Comparison of ENCODE assay signal across 8 cellular contexts in genomic region chr5:159262859-159263568, GRCh38. TPM values are rescaled to one million over a fixed set of nuclear protein-coding genes. Genes with fewer than 3 reads are reported as not detected.
DNase-seq lines count a peak whose midpoint lies in the region; ATAC-seq and TF ChIP-seq lines count a peak whose summit lies in the region.

Gene UBLCP1 (plus strand): TSS chr5:159263290. CDS start chr5:159268916, 5,626 bp downstream.

- H3K4me3 ChIP-seq in left lung = peak within 1 kb of the TSS; percentile 61 to 93

- no peak for TF ChIP-seq CTCF in left lung (IDR thresholded peaks at IDR 0.05)

- DNase-seq in C1 segment of cervical spinal cord (lab: John Stamatoyannopoulos, UW) (peak in 13 of 14 donors; percentile 19 to 90 (median 79)), NCI-H748 treated with DMSO at 0.1 percent for 48 hours (lab: John Stamatoyannopoulos, UW) (peak; percentile 75), left lung (peak; percentile 81 to 92)
- DNase-seq in activated CD4-positive, alpha-beta T cell treated with anti-CD3 and anti-CD28 coated beads, Interleukin-2, amount 50 U/mL, for 24 hours (ENCODE audit: low read depth in 1 of 2, low spot score in 1 of 2) = peak; percentile 65 to 81
- peak; percentile 68 to 74 for DNase-seq in stimulated activated CD4-positive, alpha-beta T cell treated with anti-CD3 and anti-CD28 coated beads, Interleukin-2, amount 100 ng/mL, for 48 hours

- H3K36me3 Mint-ChIP-seq in dendritic cell treated with granulocyte-macrophage colony-stimulating factor and Interleukin-4, amounts not matched to agents 40 ng/mL and 50 ng/mL, for 4 days (ENCODE audit: low read depth) = peaks cover 32% of the 10 kb centered on the region

- peak; percentile 86 for ATAC-seq in GM19372 (IDR thresholded peaks at IDR 0.05; ENCODE audit: low read depth, unreplicated experiment)
- ATAC-seq in HG03521 (IDR thresholded peaks at IDR 0.05; ENCODE audit: unreplicated experiment) = peak; percentile 89
- ATAC-seq in left lung = peak; percentile 94

- no peaks in the 10 kb centered on the region for H3K9me3 Mint-ChIP-seq in dendritic cell treated with granulocyte-macrophage colony-stimulating factor and Interleukin-4, amounts not matched to agents 40 ng/mL and 50 ng/mL, for 4 days

- no peaks in the 10 kb centered on the region for H3K36me3 ChIP-seq in left lung

- H3K27ac Mint-ChIP-seq in dendritic cell treated with granulocyte-macrophage colony-stimulating factor and Interleukin-4, amounts not matched to agents 40 ng/mL and 50 ng/mL, for 4 days = peak within 1 kb of the TSS; percentile 95

- no peaks in the 10 kb centered on the region for H3K9me3 ChIP-seq in left lung

- H3K27ac ChIP-seq in left lung = peak within 1 kb of the TSS; percentile 90 to 96

- no peaks in the 10 kb centered on the region for H3K27me3 ChIP-seq in left lung

- H3K4me1 Mint-ChIP-seq in dendritic cell treated with granulocyte-macrophage colony-stimulating factor and Interleukin-4, amounts not matched to agents 40 ng/mL and 50 ng/mL, for 4 days (ENCODE audit: low read depth) = peaks cover 24% of the 10 kb centered on the region

- intact Hi-C loops in dendritic cell treated with granulocyte-macrophage colony-stimulating factor and Interleukin-4, amounts not matched to agents 40 ng/mL and 50 ng/mL, for 4 days (cut with micrococcal nuclease) = loop anchor here (2.0 to 5.0 kb wide), 3 partner anchors 51 to 106 kb away; no protein-coding TSS in a partner anchor
- intact Hi-C loops in left lung (cut with DNase I) = no loop called here

- peak within 1 kb of the TSS; percentile 98 for H3K4me3 Mint-ChIP-seq in dendritic cell treated with granulocyte-macrophage colony-stimulating factor and Interleukin-4, amounts not matched to agents 40 ng/mL and 50 ng/mL, for 4 days

- peaks cover 3 to 19% of the 10 kb centered on the region in 2 donors for H3K4me1 ChIP-seq in left lung

- H3K27me3 Mint-ChIP-seq in dendritic cell treated with granulocyte-macrophage colony-stimulating factor and Interleukin-4, amounts not matched to agents 40 ng/mL and 50 ng/mL, for 4 days = peaks cover 13% of the 10 kb centered on the region

RNA-seq across cellular contexts. Expression of gene UBLCP1, which starts in this region (rescaled TPM):
- 10 to 100 TPM; 29.9 to 32.5 TPM for total RNA-seq in left lung

Comparison
In these comparisons a context has a peak if more than half of its experiments do, and no peak if none do; other contexts are left out.
1. Peak in every context shown above with its lines: DNase-seq, ATAC-seq, H3K4me3 ChIP-seq and H3K27ac ChIP-seq.